ENCODE assay signal across 1 cellular context in genomic region chr10:92747600-92747999, GRCh38.
TF ChIP-seq lines count a peak whose summit lies in the region.

No MANE protein-coding gene starts in this region.

TF ChIP-seq in WTC11, 78 proteins besides CTCF, POLR2A, EP300 and RAD21 (continued from another document):
- TF ChIP-seq AR (CRISPR knock-in tag; IDR thresholded peaks at IDR 0.05) (no peak), JUN (CRISPR knock-in tag; IDR thresholded peaks at IDR 0.05) (no peak), RELA (CRISPR knock-in tag; IDR thresholded peaks at IDR 0.05; ENCODE audit: borderline replicate concordance) (no peak), IRF2 (CRISPR knock-in tag; IDR thresholded peaks at IDR 0.05; ENCODE audit: borderline replicate concordance, low read depth) (no peak), EMX1 (CRISPR knock-in tag; IDR thresholded peaks at IDR 0.05) (no peak), SP1 (CRISPR knock-in tag; conservative IDR thresholded peaks at IDR 0.05) (no peak)
